Comparison of ENCODE assay signal across 20 cellular contexts in the genomic region with DNA sequence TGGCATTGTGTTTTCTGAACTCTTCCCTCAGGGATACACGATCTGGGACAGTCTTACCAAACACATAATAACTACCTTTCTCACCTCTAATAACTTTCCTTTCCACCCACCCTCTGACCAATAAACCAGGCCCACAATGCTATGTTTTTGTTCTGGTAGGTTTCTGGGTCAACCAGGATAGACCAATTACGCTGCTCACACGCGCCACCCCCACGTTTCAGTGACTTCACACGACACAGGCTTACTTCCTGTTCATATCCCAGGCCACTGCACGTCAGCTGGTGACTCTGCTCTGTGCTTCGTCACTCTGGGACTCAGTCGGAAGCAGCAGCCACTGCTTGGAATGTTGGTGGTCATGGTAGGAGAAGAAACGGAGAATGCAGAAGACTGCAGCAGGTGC. TPM values are rescaled to one million over a fixed set of nuclear protein-coding genes. Genes with fewer than 3 reads are reported as not detected.
DNase-seq lines count a peak whose midpoint lies in the region; ATAC-seq and TF ChIP-seq lines count a peak whose summit lies in the region.
"Had no signal": no experiment of that assay in that cellular context is flagged by ENCODE, and none has a peak within 500 bp of the region (broad histone marks: within the 10 kb centered on the region; RNA-seq: fewer than 3 reads in every experiment).

No MANE protein-coding gene starts in this region.

- 49% methylated on average over 10 of the region's 10 CpGs for WGBS in right lobe of liver (ENCODE audit: insufficient coverage, low coverage, low lambda C conversion rate, missing lambda C conversion rate)

- DNase-seq in CD1c-positive myeloid dendritic cell (ENCODE audit: extremely low spot score) = peak; percentile 61
- DNase-seq in EH (ENCODE audit: low read depth) = peak; percentile 27
- peak; percentile 53 for DNase-seq in UCSD-AML1 (lab: John Stamatoyannopoulos, UW; ENCODE audit: unreplicated experiment)
- DNase-seq in right lobe of liver = no peak
- no peak for DNase-seq in DMS 273 (lab: John Stamatoyannopoulos, UW; ENCODE audit: unreplicated experiment)
- DNase-seq in DMS153 (lab: John Stamatoyannopoulos, UW) = no peak
- DNase-seq: activated CD4-positive, alpha-beta T cell treated with anti-CD3 and anti-CD28 coated beads, Interleukin-2, amount 10 ng/mL, durations not matched to agents 7 days and 5 days; activated gamma-delta T cell; mesendoderm; NCI-H2029 treated with DMSO at 0.1 percent for 48 hours; NCI-H524 treated with DMSO at 0.1 percent for 48 hours had no signal

- no peaks in the 10 kb centered on the region for H3K36me3 ChIP-seq in right lobe of liver
- H3K36me3 ChIP-seq: breast epithelium, neutrophil had no signal

- no peak overlapping the region for H3K27ac ChIP-seq in right lobe of liver
- H3K27ac ChIP-seq: breast epithelium, HL-60, neutrophil had no signal

- TF ChIP-seq CTCF in right lobe of liver (IDR thresholded peaks at IDR 0.05) = no peak

- H3K27me3 ChIP-seq in right lobe of liver = no peaks in the 10 kb centered on the region

- intact Hi-C loops in right lobe of liver (cut with DNase I) = no loop called here

- peak in 3 of 4 donors; percentile 39 to 59 (median 43) for ATAC-seq in right lobe of liver
- no peak for ATAC-seq in GM21515 (IDR thresholded peaks at IDR 0.05; ENCODE audit: unreplicated experiment)
- ATAC-seq: GM12878 had no signal

- no peaks in the 10 kb centered on the region for H3K4me1 ChIP-seq in right lobe of liver
- H3K4me1 ChIP-seq: breast epithelium had no signal

- TF ChIP-seq POLR2A in right lobe of liver (IDR thresholded peaks at IDR 0.05) = no peak

- no peaks in the 10 kb centered on the region for H3K9me3 ChIP-seq in right lobe of liver
- H3K9me3 ChIP-seq: breast epithelium, neutrophil had no signal

- H3K4me3 ChIP-seq in right lobe of liver = no peak overlapping the region
- H3K4me3 ChIP-seq: breast epithelium, GM12878 had no signal

RNA-seq across cellular contexts. Expression of a gene that starts 2.5 kb away (rescaled TPM):
- total RNA-seq in right lobe of liver = not detected
- total RNA-seq: activated CD4-positive, alpha-beta T cell treated with anti-CD3 and anti-CD28 coated beads, Interleukin-2, amount 10 ng/mL, durations not matched to agents 7 days and 5 days; B cell; breast epithelium; frontal cortex; GM12878; skeletal muscle tissue; T-helper 1 cell treated with Interleukin-12 subunit alpha and Interleukin-12 subunit beta and Interleukin-4 antibody, amounts not matched to agents 30 ng/mL and 1 ng/mL, for 36 hours had no signal

RNA-seq across cellular contexts. Expression of a gene that starts 10.1 kb away (rescaled TPM):
- total RNA-seq in right lobe of liver = not detected
- total RNA-seq: activated CD4-positive, alpha-beta T cell treated with anti-CD3 and anti-CD28 coated beads, Interleukin-2, amount 10 ng/mL, durations not matched to agents 7 days and 5 days; B cell; breast epithelium; frontal cortex; GM12878; skeletal muscle tissue; T-helper 1 cell treated with Interleukin-12 subunit alpha and Interleukin-12 subunit beta and Interleukin-4 antibody, amounts not matched to agents 30 ng/mL and 1 ng/mL, for 36 hours had no signal

RNA-seq across cellular contexts. Expression of a gene that starts 11.2 kb away (rescaled TPM):
- total RNA-seq in right lobe of liver = not detected
- total RNA-seq: activated CD4-positive, alpha-beta T cell treated with anti-CD3 and anti-CD28 coated beads, Interleukin-2, amount 10 ng/mL, durations not matched to agents 7 days and 5 days; B cell; breast epithelium; frontal cortex; GM12878; skeletal muscle tissue; T-helper 1 cell treated with Interleukin-12 subunit alpha and Interleukin-12 subunit beta and Interleukin-4 antibody, amounts not matched to agents 30 ng/mL and 1 ng/mL, for 36 hours had no signal

RNA-seq across cellular contexts. Expression of a gene that starts 21.4 kb away (rescaled TPM):
- total RNA-seq in right lobe of liver = not detected
- total RNA-seq: activated CD4-positive, alpha-beta T cell treated with anti-CD3 and anti-CD28 coated beads, Interleukin-2, amount 10 ng/mL, durations not matched to agents 7 days and 5 days; B cell; breast epithelium; frontal cortex; GM12878; skeletal muscle tissue; T-helper 1 cell treated with Interleukin-12 subunit alpha and Interleukin-12 subunit beta and Interleukin-4 antibody, amounts not matched to agents 30 ng/mL and 1 ng/mL, for 36 hours had no signal

RNA-seq across cellular contexts. Expression of a gene that starts 34.4 kb away (rescaled TPM):
- total RNA-seq in right lobe of liver = not detected
- total RNA-seq: activated CD4-positive, alpha-beta T cell treated with anti-CD3 and anti-CD28 coated beads, Interleukin-2, amount 10 ng/mL, durations not matched to agents 7 days and 5 days; B cell; breast epithelium; frontal cortex; GM12878; skeletal muscle tissue; T-helper 1 cell treated with Interleukin-12 subunit alpha and Interleukin-12 subunit beta and Interleukin-4 antibody, amounts not matched to agents 30 ng/mL and 1 ng/mL, for 36 hours had no signal

Comparison
In these comparisons a context has a peak if more than half of its experiments do, and no peak if none do; other contexts are left out.
1. DNase-seq: peak in CD1c-positive myeloid dendritic cell (single experiment), EH (single experiment) and UCSD-AML1 (single experiment); none in right lobe of liver (0 of 3), DMS 273 (single experiment) and DMS153 (single experiment).